In genomic region chr2:86396304-86396785, GRCh38 we compare ENCODE assay signal across 8 cellular contexts. TPM values are rescaled to one million over a fixed set of nuclear protein-coding genes. Genes with fewer than 3 reads are reported as not detected.
A peak's percentile ranks its signal among the peaks of the same experiment; 100 is the strongest.
DNase-seq lines count a peak whose midpoint lies in the region; ATAC-seq and TF ChIP-seq lines count a peak whose summit lies in the region.

No MANE protein-coding gene starts in this region.

- peak; percentile 45 for DNase-seq in Daoy (ENCODE audit: low read depth)
- DNase-seq in Kasumi-1 (lab: John Stamatoyannopoulos, UW), result peak; percentile 72 to 76
- DNase-seq in iPS-NIHi7 (ENCODE audit: extremely low spot score), result peak; percentile 46
- DNase-seq in COLO829 (ENCODE audit: low spot score), result no peak
- DNase-seq in activated CD8-positive, alpha-beta memory T cell treated with anti-CD3 and anti-CD28 coated beads for 24 hours, result no peak
- DNase-seq in foreskin melanocyte, result no peak

- ATAC-seq in HG03039 (IDR thresholded peaks at IDR 0.05; ENCODE audit: unreplicated experiment), result no peak

- peak overlapping the region; percentile 48 for H3K27ac ChIP-seq in VCaP

- peak; percentile 88 for TF ChIP-seq CTCF in VCaP (conservative IDR thresholded peaks at IDR 0.05)

RNA-seq across cellular contexts. Expression of gene KDM3A, which starts 44.8 kb away (rescaled TPM):
- 10.3 and 12.9 TPM in 2 replicates for total RNA-seq in Daoy (2014; rRNA removed; shearing (Covaris generic))

RNA-seq across cellular contexts. Expression of gene REEP1, which starts 58.9 kb away (rescaled TPM):
- total RNA-seq in Daoy (2014; rRNA removed; shearing (Covaris generic)), result 4.1 TPM in 2 replicates

Comparison
In these comparisons a context has a peak if more than half of its experiments do, and no peak if none do; other contexts are left out.
1. DNase-seq: peak in Daoy (single experiment), Kasumi-1 (2 of 2) and iPS-NIHi7 (single experiment); none in COLO829 (single experiment), activated CD8-positive, alpha-beta memory T cell treated with anti-CD3 and anti-CD28 coated beads for 24 hours (single experiment) and foreskin melanocyte (single experiment).